ENCODE assay signal across 25 cellular contexts in genomic region chr2:216232721-216233120, GRCh38.
DNase-seq lines count a peak whose midpoint lies in the region; ATAC-seq, FAIRE-seq and TF ChIP-seq lines count a peak whose summit lies in the region.
"Had no signal": no experiment of that assay in that cellular context is flagged by ENCODE, and none has a peak within 500 bp of the region (broad histone marks: within the 10 kb centered on the region; RNA-seq: fewer than 3 reads in every experiment).

No MANE protein-coding gene starts in this region.

- FAIRE-seq in HepG2 (lab: Jason Lieb, UNC): no peak
- no peak for FAIRE-seq in K562 (lab: Jason Lieb, UNC)
- FAIRE-seq: A204.1, GM12878, GM12892, GM18507 had no signal

- intact Hi-C loops in HepG2 (cut with micrococcal nuclease; ENCODE audit: unreplicated experiment): no loop called here
- intact Hi-C loops in right lobe of liver (cut with DNase I): no loop called here
- intact Hi-C loops in K562 (cut with micrococcal nuclease): no loop called here

- ATAC-seq in HepG2 (no peak), right lobe of liver (no peak), K562 (no peak), HG03196 (IDR thresholded peaks at IDR 0.05; ENCODE audit: unreplicated experiment) (no peak)
- ATAC-seq: GM12878 had no signal

- H3K27me3 ChIP-seq in HepG2 (ENCODE audit: control insufficient read depth in 1 of 2, insufficient read depth in 2 of 2, low read length in 2 of 2) (no peaks in the 10 kb centered on the region; a peak in 2 of 5 replicates), right lobe of liver (no peaks in the 10 kb centered on the region), K562 (ENCODE audit: control insufficient read depth in 2 of 2, insufficient read depth in 2 of 2, low read length in 2 of 2) (no peaks in the 10 kb centered on the region)
- H3K27me3 ChIP-seq: BE2C, BLaER1 had no signal

- in situ Hi-C loops in HepG2 (cut with HindIII; ENCODE audit: extremely low pct_ligation_motif_present, low pct_unique_long_range_greater_than_20kb) (no loop called here), K562 (cut with MboI) (no loop called here)

- no peak overlapping the region for H3K27ac ChIP-seq in HepG2 (ENCODE audit: extremely low read length, insufficient read depth, low read length)
- H3K27ac ChIP-seq in right lobe of liver: no peak overlapping the region
- no peak overlapping the region for H3K27ac ChIP-seq in K562 (ENCODE audit: extremely low read depth, low read depth, low read length)
- H3K27ac ChIP-seq: BLaER1 had no signal

- DNase-seq in HepG2 (ENCODE audit: low spot score) (no peak), right lobe of liver (no peak), K562 (ENCODE audit: extremely low read depth in 1 of 4, low spot score in 3 of 4) (no peak)
- DNase-seq in stimulated activated CD4-positive, alpha-beta T cell treated with anti-CD3 and anti-CD28 coated beads, Interleukin-12 subunit alpha, Interleukin-12 subunit beta, amount 100 ng/mL, for 4 hours: no peak
- DNase-seq: 8988T; ACHN; BE2C; C1 segment of cervical spinal cord; CD4-positive, alpha-beta memory T cell; CD4-positive, CD25-positive, alpha-beta regulatory T cell; CD8-positive, alpha-beta memory T cell; COR-L47; DMS 273 treated with DMSO at 0.1 percent for 48 hours; DMS153; DMS53; DMS79; DND-41; EL; GDM1 had no signal

- no peaks in the 10 kb centered on the region for H3K36me3 ChIP-seq in HepG2 (replicated peaks in 1 of 2; ENCODE audit: control insufficient read depth in 1 of 2, insufficient read depth in 2 of 2, low read length in 2 of 2)
- no peaks in the 10 kb centered on the region for H3K36me3 ChIP-seq in right lobe of liver
- H3K36me3 ChIP-seq in K562 (ENCODE audit: control insufficient read depth, insufficient read depth, low read length): no peaks in the 10 kb centered on the region
- H3K36me3 ChIP-seq: BE2C, BLaER1 had no signal

- H3K4me1 ChIP-seq in HepG2 (ENCODE audit: insufficient read depth, low read length): no peaks in the 10 kb centered on the region
- H3K4me1 ChIP-seq in right lobe of liver: no peaks in the 10 kb centered on the region
- H3K4me1 ChIP-seq in K562 (replicated peaks in 1 of 2; ENCODE audit: control insufficient read depth in 2 of 2, insufficient read depth in 2 of 2, low read length in 2 of 2): no peaks in the 10 kb centered on the region
- H3K4me1 ChIP-seq: BE2C, BLaER1 had no signal

- H3K9ac ChIP-seq in HepG2 (ENCODE audit: insufficient read depth, low read depth, low read length) (no peak overlapping the region), K562 (ENCODE audit: insufficient read depth in 1 of 2, low read depth in 2 of 2, low read length in 2 of 2) (no peak overlapping the region)
- H3K9ac ChIP-seq: BLaER1 had no signal

- BruUV-seq in HepG2 (replicated peaks; lab: Mats Ljungman, UMichigan): no TSS peak
- no TSS peak for BruUV-seq in K562 (replicated peaks; lab: Mats Ljungman, UMichigan)

- TF ChIP-seq CTCF in HepG2 (CRISPR knock-in tag; IDR thresholded peaks at IDR 0.05): no peak
- TF ChIP-seq CTCF in right lobe of liver (IDR thresholded peaks at IDR 0.05): no peak
- no peak for TF ChIP-seq CTCF in K562 (IDR thresholded peaks at IDR 0.05 in 2 of 3, conservative IDR thresholded peaks at IDR 0.05 in 1 of 3; ENCODE audit: insufficient read depth in 2 of 3, low read depth in 1 of 3, low read length in 3 of 3)

- H3K4me2 ChIP-seq in HepG2 (ENCODE audit: low read depth, low read length): no peak overlapping the region
- no peak overlapping the region for H3K4me2 ChIP-seq in K562 (ENCODE audit: insufficient read depth, low read length)
- H3K4me2 ChIP-seq: BLaER1 had no signal

- CTCF ChIA-PET in HepG2 (lab: Yijun Ruan, JAX; ENCODE audit: low intra/inter-chr PET ratio, low total read pairs) (no interaction called here), K562 (lab: Yijun Ruan, JAX; ENCODE audit: low intra/inter-chr PET ratio) (no interaction called here)

- no peak for TF ChIP-seq EP300 in HepG2 (IDR thresholded peaks at IDR 0.05; ENCODE audit: low read depth in 2 of 2, low read length in 2 of 2)
- no peak for TF ChIP-seq EP300 in HepG2 (CRISPR knock-in tag; IDR thresholded peaks at IDR 0.05; ENCODE audit: borderline replicate concordance)
- no peak for TF ChIP-seq EP300 in K562 (IDR thresholded peaks at IDR 0.05; ENCODE audit: low read length)

- H4K20me1 ChIP-seq in HepG2 (ENCODE audit: insufficient read depth, low read length) (no peaks in the 10 kb centered on the region), K562 (replicated peaks; ENCODE audit: control insufficient read depth, insufficient read depth, low read length) (no peaks in the 10 kb centered on the region)
- H4K20me1 ChIP-seq: BLaER1 had no signal

- H3K9me3 ChIP-seq in HepG2 (ENCODE audit: low read length) (peaks cover 23% of the 10 kb centered on the region), right lobe of liver (no peaks in the 10 kb centered on the region), K562 (replicated peaks; ENCODE audit: control insufficient read depth, insufficient read depth, low read depth, low read length) (no peaks in the 10 kb centered on the region; the same call in 1 of the 2 replicates)
- H3K9me3 ChIP-seq: BE2C had no signal

- H3K4me3 ChIP-seq in HepG2 (replicated peaks in 1 of 3; ENCODE audit: insufficient read depth in 1 of 3, low read depth in 2 of 3, low read length in 3 of 3) (no peak overlapping the region), right lobe of liver (no peak overlapping the region), K562 (no peak overlapping the region)
- H3K4me3 ChIP-seq: BLaER1, GM12878 had no signal

- POLR2A ChIA-PET in HepG2 (lab: Yijun Ruan, JAX) (no interaction called here), K562 (lab: Yijun Ruan, JAX) (no interaction called here)

- no peak for TF ChIP-seq POLR2A in HepG2 (IDR thresholded peaks at IDR 0.05; ENCODE audit: insufficient read depth in 1 of 2, low read depth in 2 of 2, low read length in 2 of 2)
- no peak for TF ChIP-seq POLR2A in right lobe of liver (IDR thresholded peaks at IDR 0.05)
- TF ChIP-seq POLR2A in K562 (conservative IDR thresholded peaks at IDR 0.05): no peak

- TF ChIP-seq RAD21 in HepG2 (CRISPR knock-in tag; IDR thresholded peaks at IDR 0.05): no peak
- TF ChIP-seq RAD21 in K562 (CRISPR knock-in tag; conservative IDR thresholded peaks at IDR 0.05 in 1 of 2, IDR thresholded peaks at IDR 0.05 in 1 of 2): no peak

- H3K79me2 ChIP-seq in HepG2 (ENCODE audit: insufficient read depth, low read length): no peaks in the 10 kb centered on the region
- no peaks in the 10 kb centered on the region for H3K79me2 ChIP-seq in K562 (ENCODE audit: control insufficient read depth, insufficient read depth, low read length)

- 0% methylated on average over 1 of the region's 1 CpG for WGBS in HepG2 (ENCODE audit: low lambda C conversion rate)
- WGBS in right lobe of liver (ENCODE audit: insufficient coverage, low coverage, low lambda C conversion rate, missing lambda C conversion rate): 92% methylated on average over 1 of the region's 1 CpG
- WGBS in K562 (ENCODE audit: insufficient coverage, low coverage, missing lambda C conversion rate): 0% methylated on average over 1 of the region's 1 CpG

- H2AFZ ChIP-seq in HepG2 (ENCODE audit: low read length): no peak overlapping the region
- no peak overlapping the region for H2AFZ ChIP-seq in K562 (ENCODE audit: low read depth, low read length)

- no peaks in the 10 kb centered on the region for H3K9me1 ChIP-seq in K562 (ENCODE audit: control insufficient read depth, insufficient read depth, low read length)

TF ChIP-seq in HepG2, 621 proteins besides CTCF, POLR2A, EP300 and RAD21:
- TF ChIP-seq MTA3 (CRISPR knock-in tag; IDR thresholded peaks at IDR 0.05): no peak
- TF ChIP-seq ZNF160 (CRISPR knock-in tag; IDR thresholded peaks at IDR 0.05): peak; percentile 79
TF ChIP-seq in HepG2: peak in this region for 1.

TF ChIP-seq in K562, 482 proteins besides CTCF, POLR2A, EP300 and RAD21:
- TF ChIP-seq ZNF764 (CRISPR knock-in tag; IDR thresholded peaks at IDR 0.05; ENCODE audit: low read depth) (no peak), TRIM28 (IDR thresholded peaks at IDR 0.05) (peak; percentile 84), ZNF280A (IDR thresholded peaks at IDR 0.05; ENCODE audit: low read depth, partially characterized antibody) (peak; percentile 32), ZNF165 (CRISPR knock-in tag; IDR thresholded peaks at IDR 0.05; ENCODE audit: borderline replicate concordance) (no peak), TSC22D4 (tag; IDR thresholded peaks at IDR 0.05) (no peak), ZNF707 (CRISPR knock-in tag; conservative IDR thresholded peaks at IDR 0.05) (no peak), CBX3 (IDR thresholded peaks at IDR 0.05; ENCODE audit: borderline replicate concordance in 1 of 2, low read length in 2 of 2) (peak in 1 of 2 experiments; percentile 50; a peak in 1 of 3 replicates), ZFP30 (CRISPR knock-in tag; IDR thresholded peaks at IDR 0.05; ENCODE audit: borderline replicate concordance) (peak; percentile 85; the same call in 1 of the 2 replicates), ZNF695 (CRISPR knock-in tag; IDR thresholded peaks at IDR 0.05) (no peak)
